ENCODE assay signal across 19 cellular contexts in the genomic region with DNA sequence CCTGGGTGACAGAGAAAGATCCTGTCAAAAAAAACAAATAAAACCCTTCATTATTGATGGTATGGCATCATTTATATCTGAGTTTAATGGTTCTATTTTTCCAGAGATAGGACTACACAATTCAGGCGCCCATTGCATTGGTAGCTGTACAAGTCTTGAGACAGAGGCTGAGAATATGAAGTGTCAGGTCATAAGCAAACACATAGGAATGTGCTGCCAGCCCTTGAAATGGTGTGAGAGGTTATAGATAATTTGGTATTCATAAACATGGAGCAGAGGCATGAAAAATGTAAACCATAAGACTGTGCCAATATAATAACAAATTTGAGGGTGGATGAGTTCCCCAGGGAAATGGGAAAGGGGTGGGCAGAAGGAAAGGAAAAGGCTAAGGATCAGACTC. TPM values are rescaled to one million over a fixed set of nuclear protein-coding genes. Genes with fewer than 3 reads are reported as not detected.
DNase-seq lines count a peak whose midpoint lies in the region; ATAC-seq and TF ChIP-seq lines count a peak whose summit lies in the region.
"Had no signal": no experiment of that assay in that cellular context is flagged by ENCODE, and none has a peak within 500 bp of the region (broad histone marks: within the 10 kb centered on the region; RNA-seq: fewer than 3 reads in every experiment).

No MANE protein-coding gene starts in this region.

- H3K27ac ChIP-seq in VCaP (peak overlapping the region; percentile 92), gastroesophageal sphincter (peak overlapping the region; percentile 69 to 81 (median 76)), subcutaneous abdominal adipose tissue (ENCODE audit: low read depth, low read length) (peak overlapping the region; percentile 88)
- H3K27ac ChIP-seq: brain microvascular endothelial cell had no signal

- TF ChIP-seq EP300 in gastroesophageal sphincter (IDR thresholded peaks at IDR 0.05): no peak

- H3K9ac ChIP-seq in subcutaneous abdominal adipose tissue (ENCODE audit: low read length in 5 of 5): no peak overlapping the region

- POLR2A ChIA-PET in Caco-2 (lab: Charles Lee): no interaction called here

- DNase-seq in AG10803 (ENCODE audit: low read depth) (peak; percentile 3), NAMALWA (ENCODE audit: low spot score) (no peak), Caco-2 (no peak)
- no peak for DNase-seq in activated naive CD8-positive, alpha-beta T cell treated with anti-CD3 and anti-CD28 coated beads, Interleukin-2, amount 50 U/mL, for 24 hours
- DNase-seq: activated CD4-positive, alpha-beta memory T cell treated with anti-CD3 and anti-CD28 coated beads, Interleukin-2, amount 10 ng/mL, durations not matched to agents 7 days and 5 days; activated T-cell treated with anti-CD3 and anti-CD28 coated beads, Interleukin-2, amount 50 U/mL, for 48 hours; brain microvascular endothelial cell; naive B cell; NCI-H187 treated with DMSO at 0.1 percent for 48 hours; NCI-H446 treated with DMSO at 0.1 percent for 48 hours; pancreas; SIG-M5; spleen; T-helper 17 cell had no signal

- H3K27me3 ChIP-seq in gastroesophageal sphincter (no peaks in the 10 kb centered on the region), subcutaneous abdominal adipose tissue (ENCODE audit: control insufficient read depth in 5 of 5, insufficient read depth in 4 of 5, low read length in 5 of 5) (peaks cover 0 to 5% (median 0%) of the 10 kb centered on the region in 5 donors), Caco-2 (replicated peaks; ENCODE audit: control insufficient read depth, insufficient read depth, low read length) (no peaks in the 10 kb centered on the region)
- H3K27me3 ChIP-seq: brain microvascular endothelial cell had no signal

- no TSS peak for BruUV-seq in Caco-2 (replicated peaks; lab: Mats Ljungman, UMichigan)

- TF ChIP-seq POLR2A in gastroesophageal sphincter (IDR thresholded peaks at IDR 0.05): no peak

- H3K4me1 ChIP-seq in gastroesophageal sphincter (peaks cover 5 to 66% (median 7%) of the 10 kb centered on the region in 3 donors), subcutaneous abdominal adipose tissue (ENCODE audit: control insufficient read depth in 5 of 5, insufficient read depth in 5 of 5, low read length in 5 of 5) (peaks cover 0 to 39% (median 30%) of the 10 kb centered on the region in 5 donors), Caco-2 (peaks cover 1% of the 10 kb centered on the region)
- H3K4me1 ChIP-seq: spleen had no signal

- H3K4me1 Mint-ChIP-seq in Caco-2 (ENCODE audit: low read depth, unreplicated experiment): peaks cover 4% of the 10 kb centered on the region
- no peaks in the 10 kb centered on the region for H3K4me1 Mint-ChIP-seq in activated naive CD8-positive, alpha-beta T cell treated with anti-CD3 and anti-CD28 coated beads, Interleukin-2, amount 50 U/mL, for 24 hours
- H3K4me1 Mint-ChIP-seq: activated CD4-positive, alpha-beta memory T cell treated with anti-CD3 and anti-CD28 coated beads, Interleukin-2, amount 10 ng/mL, durations not matched to agents 7 days and 5 days; naive B cell; T-helper 17 cell had no signal

- intact Hi-C loops in Caco-2 (cut with micrococcal nuclease; ENCODE audit: unreplicated experiment): loop anchor here (10.0 kb wide), 1 partner anchor 52 kb away; a partner anchor contains a TSS

- H3K36me3 ChIP-seq in gastroesophageal sphincter (peaks cover 0 to 2% of the 10 kb centered on the region in 2 donors), subcutaneous abdominal adipose tissue (ENCODE audit: control insufficient read depth in 5 of 5, insufficient read depth in 5 of 5, low read length in 5 of 5) (peaks cover 0 to 2% (median under 1%) of the 10 kb centered on the region in 5 donors), Caco-2 (ENCODE audit: control insufficient read depth, insufficient read depth, low read length) (no peaks in the 10 kb centered on the region)
- H3K36me3 ChIP-seq: brain microvascular endothelial cell, pancreas, spleen had no signal

- H3K36me3 Mint-ChIP-seq in Caco-2 (ENCODE audit: insufficient read depth, unreplicated experiment): no peaks in the 10 kb centered on the region
- no peaks in the 10 kb centered on the region for H3K36me3 Mint-ChIP-seq in activated naive CD8-positive, alpha-beta T cell treated with anti-CD3 and anti-CD28 coated beads, Interleukin-2, amount 50 U/mL, for 24 hours (ENCODE audit: low read depth)
- H3K36me3 Mint-ChIP-seq: activated naive CD4-positive, alpha-beta T cell treated with anti-CD3 and anti-CD28 coated beads, Interleukin-2, amount 50 U/mL, for 72 hours; naive B cell had no signal

- no peak for TF ChIP-seq CTCF in AG10803 (conservative IDR thresholded peaks at IDR 0.05; ENCODE audit: low read length)
- no peak for TF ChIP-seq CTCF in VCaP (conservative IDR thresholded peaks at IDR 0.05)
- TF ChIP-seq CTCF in gastroesophageal sphincter (IDR thresholded peaks at IDR 0.05): no peak
- TF ChIP-seq CTCF in Caco-2 (IDR thresholded peaks at IDR 0.05; ENCODE audit: insufficient read depth in 1 of 2, low read depth in 1 of 2, low read length in 1 of 2, severe bottlenecking in 1 of 2, unreplicated experiment in 1 of 2): no peak

- ATAC-seq in gastroesophageal sphincter: no peak
- ATAC-seq in GM18868 (IDR thresholded peaks at IDR 0.05; ENCODE audit: unreplicated experiment): no peak
- ATAC-seq in activated naive CD8-positive, alpha-beta T cell treated with anti-CD3 and anti-CD28 coated beads, Interleukin-2, amount 50 U/mL, for 24 hours: no peak
- ATAC-seq: activated naive CD4-positive, alpha-beta T cell treated with anti-CD3 and anti-CD28 coated beads, Interleukin-2, amount 50 U/mL, for 72 hours; pancreas; T-helper 17 cell had no signal

- H3K27me3 Mint-ChIP-seq in Caco-2 (ENCODE audit: insufficient read depth, unreplicated experiment): no peaks in the 10 kb centered on the region
- H3K27me3 Mint-ChIP-seq in activated naive CD8-positive, alpha-beta T cell treated with anti-CD3 and anti-CD28 coated beads, Interleukin-2, amount 50 U/mL, for 24 hours: peaks cover 2% of the 10 kb centered on the region

- no peak overlapping the region for H3K4me3 ChIP-seq in AG10803 (ENCODE audit: low read length)
- H3K4me3 ChIP-seq in gastroesophageal sphincter: no peak overlapping the region
- no peak overlapping the region for H3K4me3 ChIP-seq in subcutaneous abdominal adipose tissue (ENCODE audit: low read depth in 1 of 5, low read length in 5 of 5)
- no peak overlapping the region for H3K4me3 ChIP-seq in Caco-2 (ENCODE audit: low read depth, low read length)
- H3K4me3 ChIP-seq: pancreas, spleen had no signal

- no peaks in the 10 kb centered on the region for H3K9me3 Mint-ChIP-seq in Caco-2 (ENCODE audit: unreplicated experiment)
- no peaks in the 10 kb centered on the region for H3K9me3 Mint-ChIP-seq in activated naive CD8-positive, alpha-beta T cell treated with anti-CD3 and anti-CD28 coated beads, Interleukin-2, amount 50 U/mL, for 24 hours
- H3K9me3 Mint-ChIP-seq: activated CD4-positive, alpha-beta memory T cell treated with anti-CD3 and anti-CD28 coated beads, Interleukin-2, amount 10 ng/mL, durations not matched to agents 7 days and 5 days; activated naive CD4-positive, alpha-beta T cell treated with anti-CD3 and anti-CD28 coated beads, Interleukin-2, amount 50 U/mL, for 72 hours had no signal

- H3K4me3 Mint-ChIP-seq in Caco-2 (ENCODE audit: unreplicated experiment): no peak overlapping the region
- no peak overlapping the region for H3K4me3 Mint-ChIP-seq in activated naive CD8-positive, alpha-beta T cell treated with anti-CD3 and anti-CD28 coated beads, Interleukin-2, amount 50 U/mL, for 24 hours
- H3K4me3 Mint-ChIP-seq: activated CD4-positive, alpha-beta memory T cell treated with anti-CD3 and anti-CD28 coated beads, Interleukin-2, amount 10 ng/mL, durations not matched to agents 7 days and 5 days; naive B cell; T-helper 17 cell had no signal

- no peak overlapping the region for H3K27ac Mint-ChIP-seq in Caco-2 (ENCODE audit: unreplicated experiment)
- H3K27ac Mint-ChIP-seq in activated naive CD8-positive, alpha-beta T cell treated with anti-CD3 and anti-CD28 coated beads, Interleukin-2, amount 50 U/mL, for 24 hours: no peak overlapping the region
- H3K27ac Mint-ChIP-seq: activated CD4-positive, alpha-beta memory T cell treated with anti-CD3 and anti-CD28 coated beads, Interleukin-2, amount 10 ng/mL, durations not matched to agents 7 days and 5 days; activated naive CD4-positive, alpha-beta T cell treated with anti-CD3 and anti-CD28 coated beads, Interleukin-2, amount 50 U/mL, for 72 hours; naive B cell; T-helper 17 cell had no signal

- 33% methylated on average over 1 of the region's 1 CpG; no CpG with 5 or more reads in 1 of the 2 donors for WGBS in gastroesophageal sphincter (ENCODE audit: low coverage in 1 of 2), 2 donors

- CTCF ChIA-PET in Caco-2 (lab: Charles Lee): no interaction called here

- H3K9me3 ChIP-seq in gastroesophageal sphincter (no peaks in the 10 kb centered on the region), subcutaneous abdominal adipose tissue (ENCODE audit: control insufficient read depth in 5 of 5, low read length in 5 of 5) (no peaks in the 10 kb centered on the region), Caco-2 (no peaks in the 10 kb centered on the region)
- H3K9me3 ChIP-seq: pancreas, spleen had no signal

RNA-seq across cellular contexts. Expression of a gene that starts 50.7 kb away (rescaled TPM):
- total RNA-seq in gastroesophageal sphincter (100 to 1,000 TPM; 306 to 750 (median 329) TPM), Caco-2 (2022) (0.25 and 0.74 TPM in 2 replicates)

Comparison
In these comparisons a context has a peak if more than half of its experiments do, and no peak if none do; other contexts are left out.
1. RNA of a gene that starts 50.7 kb away (total RNA-seq): 306 to 750 TPM in gastroesophageal sphincter; 0.25 to 0.74 TPM in Caco-2; every median in the first group is over 100 times any median in the second.
2. Peak in every context shown above with its lines, with median percentiles within 50 percentile points of each other: H3K27ac ChIP-seq.